Comparison of ENCODE assay signal across 26 cellular contexts in genomic region chr13:40074338-40074737, GRCh38.
DNase-seq lines count a peak whose midpoint lies in the region; ATAC-seq and TF ChIP-seq lines count a peak whose summit lies in the region.
"Had no signal": no experiment of that assay in that cellular context is flagged by ENCODE, and none has a peak within 500 bp of the region (broad histone marks: within the 10 kb centered on the region; RNA-seq: fewer than 3 reads in every experiment).

No MANE protein-coding gene starts in this region.

- H3K79me2 ChIP-seq in smooth muscle cell (ENCODE audit: low read depth): no peaks in the 10 kb centered on the region

- no peak overlapping the region for H3K4me3 Mint-ChIP-seq in endodermal cell
- H3K4me3 Mint-ChIP-seq: activated T-cell treated with anti-CD3 and anti-CD28 coated beads, Interleukin-2, amount 50 U/mL, for 24 hours; CD4-positive, alpha-beta T cell; memory B cell; stimulated activated naive B cell treated with anti-CD40 and anti-IgM and Interleukin-4, amounts not matched to agents 10 μg/mL and 1 μg/mL and 100 μg/mL, for 72 hours had no signal

- H3K27ac ChIP-seq in endodermal cell (ENCODE audit: low read depth, low read length): no peak overlapping the region
- peak overlapping the region; percentile 39 for H3K27ac ChIP-seq in smooth muscle cell (ENCODE audit: low read depth)
- H3K27ac ChIP-seq: adrenal gland, neutrophil, Peyer's patch, SJCRH30, spleen, thoracic aorta had no signal

- no peaks in the 10 kb centered on the region for H3K36me3 Mint-ChIP-seq in endodermal cell (ENCODE audit: low read depth)
- H3K36me3 Mint-ChIP-seq: memory B cell; stimulated activated naive B cell treated with anti-CD40 and anti-IgM and Interleukin-4, amounts not matched to agents 10 μg/mL and 1 μg/mL and 100 μg/mL, for 72 hours had no signal

- peak overlapping the region; percentile 44 for H3K4me2 ChIP-seq in smooth muscle cell

- no peaks in the 10 kb centered on the region for H3K27me3 ChIP-seq in NT2/D1 (ENCODE audit: insufficient read depth, insufficient read length)
- H3K27me3 ChIP-seq in endodermal cell (ENCODE audit: control insufficient read depth, insufficient read depth, low read length, poor library complexity, severe bottlenecking): no peaks in the 10 kb centered on the region
- no peaks in the 10 kb centered on the region for H3K27me3 ChIP-seq in smooth muscle cell (ENCODE audit: low read depth)
- H3K27me3 ChIP-seq: adrenal gland, neutrophil, Peyer's patch, SJCRH30, spleen had no signal

- H3K4me3 ChIP-seq in NT2/D1 (ENCODE audit: insufficient read length, low read depth) (no peak overlapping the region), endodermal cell (ENCODE audit: low read length) (no peak overlapping the region), smooth muscle cell (no peak overlapping the region)
- H3K4me3 ChIP-seq: adrenal gland, Peyer's patch, SJCRH30, spleen, thoracic aorta had no signal

- peaks cover 12% of the 10 kb centered on the region for H3K27me3 Mint-ChIP-seq in endodermal cell (ENCODE audit: insufficient read depth)
- H3K27me3 Mint-ChIP-seq: activated T-cell treated with anti-CD3 and anti-CD28 coated beads, Interleukin-2, amount 50 U/mL, for 24 hours; CD4-positive, alpha-beta T cell; stimulated activated naive B cell treated with anti-CD40 and anti-IgM and Interleukin-4, amounts not matched to agents 10 μg/mL and 1 μg/mL and 100 μg/mL, for 72 hours had no signal

- peaks cover 5% of the 10 kb centered on the region for H3F3A ChIP-seq in smooth muscle cell (ENCODE audit: low read depth)

- H3K4me1 ChIP-seq in NT2/D1 (ENCODE audit: insufficient read depth, insufficient read length): no peaks in the 10 kb centered on the region
- peaks cover 10% of the 10 kb centered on the region for H3K4me1 ChIP-seq in endodermal cell (ENCODE audit: control insufficient read depth, insufficient read depth, low read length)
- H3K4me1 ChIP-seq in smooth muscle cell (ENCODE audit: low read depth): peaks cover 8% of the 10 kb centered on the region
- H3K4me1 ChIP-seq: SJCRH30 had no signal

- no peaks in the 10 kb centered on the region for H3K9me3 ChIP-seq in NT2/D1 (ENCODE audit: insufficient read depth, low read length)
- no peaks in the 10 kb centered on the region for H3K9me3 ChIP-seq in endodermal cell (ENCODE audit: control insufficient read depth, low read length)
- no peaks in the 10 kb centered on the region for H3K9me3 ChIP-seq in smooth muscle cell (replicated peaks; ENCODE audit: low read depth)
- H3K9me3 ChIP-seq: adrenal gland, neutrophil, Peyer's patch, SJCRH30, spleen, thoracic aorta had no signal

- peak; percentile 16 for DNase-seq in NT2/D1 (ENCODE audit: low read depth, low spot score)
- peak; percentile 67 for DNase-seq in endodermal cell
- peak; percentile 28 for DNase-seq in iPS-NIHi7 (ENCODE audit: extremely low spot score)
- DNase-seq in smooth muscle cell (lab: John Stamatoyannopoulos, UW; ENCODE audit: unreplicated experiment): no peak
- no peak for DNase-seq in activated CD4-positive, alpha-beta T cell treated with anti-CD3 and anti-CD28 coated beads, Interleukin-2, amount 50 U/mL, for 4 hours
- no peak for DNase-seq in AML-193 (lab: John Stamatoyannopoulos, UW)
- DNase-seq: activated CD4-positive, CD25-positive, alpha-beta regulatory T cell treated with anti-CD3 and anti-CD28 coated beads, Interleukin-2, amount 50 U/mL, for 72 hours; activated CD8-positive, alpha-beta memory T cell treated with anti-CD3 and anti-CD28 coated beads for 24 hours; activated naive CD4-positive, alpha-beta T cell; activated T-cell treated with anti-CD3 and anti-CD28 coated beads, Interleukin-2, amount 50 U/mL, for 24 hours; adrenal gland; CD4-positive, alpha-beta T cell; cortex of kidney; Karpas-422; MV-4-11; NCI-H146; NCI-H510A; Peyer's patch; SJCRH30; spleen; stimulated activated CD4-positive, alpha-beta T cell treated with anti-CD3 and anti-CD28 coated beads, Interleukin-4, amount 100 ng/mL, for 24 hours; stimulated activated naive B cell treated with anti-CD40 and anti-IgM and Interleukin-4, amounts not matched to agents 10 μg/mL and 1 μg/mL and 100 μg/mL, for 72 hours had no signal

- 33 to 37% methylated on average over 2 to 3 of the region's 3 CpGs for WGBS in endodermal cell (ENCODE audit: insufficient coverage in 1 of 2, insufficient read length in 1 of 2), 2 experiments
- 16% methylated on average over 3 of the region's 3 CpGs for WGBS in smooth muscle cell (ENCODE audit: low lambda C conversion rate)

- peaks cover 31% of the 10 kb centered on the region for H3K4me1 Mint-ChIP-seq in endodermal cell

- H3K36me3 ChIP-seq in NT2/D1 (ENCODE audit: insufficient read depth, insufficient read length, low read length): no peaks in the 10 kb centered on the region
- H3K36me3 ChIP-seq in endodermal cell (ENCODE audit: control insufficient read depth, insufficient read depth, low read length): no peaks in the 10 kb centered on the region
- no peaks in the 10 kb centered on the region for H3K36me3 ChIP-seq in smooth muscle cell (ENCODE audit: low read depth)
- H3K36me3 ChIP-seq: adrenal gland, neutrophil, Peyer's patch, SJCRH30, spleen, thoracic aorta had no signal

- no peak overlapping the region for H3K27ac Mint-ChIP-seq in endodermal cell
- H3K27ac Mint-ChIP-seq: activated T-cell treated with anti-CD3 and anti-CD28 coated beads, Interleukin-2, amount 50 U/mL, for 24 hours; CD4-positive, alpha-beta T cell; memory B cell; stimulated activated naive B cell treated with anti-CD40 and anti-IgM and Interleukin-4, amounts not matched to agents 10 μg/mL and 1 μg/mL and 100 μg/mL, for 72 hours had no signal

- no peaks in the 10 kb centered on the region for H3K9me3 Mint-ChIP-seq in endodermal cell
- H3K9me3 Mint-ChIP-seq: activated T-cell treated with anti-CD3 and anti-CD28 coated beads, Interleukin-2, amount 50 U/mL, for 24 hours; CD4-positive, alpha-beta T cell; stimulated activated naive B cell treated with anti-CD40 and anti-IgM and Interleukin-4, amounts not matched to agents 10 μg/mL and 1 μg/mL and 100 μg/mL, for 72 hours had no signal

- no peak overlapping the region for H3K9ac ChIP-seq in NT2/D1 (ENCODE audit: insufficient read length, low read depth)
- H3K9ac ChIP-seq in endodermal cell (ENCODE audit: extremely low read depth, low read length, poor library complexity, severe bottlenecking): no peak overlapping the region
- H3K9ac ChIP-seq in smooth muscle cell (ENCODE audit: low read depth): no peak overlapping the region

- TF ChIP-seq CTCF in endodermal cell (conservative IDR thresholded peaks at IDR 0.05) (no peak), smooth muscle cell (IDR thresholded peaks at IDR 0.05; ENCODE audit: borderline replicate concordance, insufficient read depth, poor library complexity, severe bottlenecking) (no peak)

- no peak for ATAC-seq in GM19023 (IDR thresholded peaks at IDR 0.05; ENCODE audit: unreplicated experiment)
- ATAC-seq: stimulated activated naive B cell treated with anti-CD40 and anti-IgM and Interleukin-4, amounts not matched to agents 10 μg/mL and 1 μg/mL and 100 μg/mL, for 72 hours had no signal

- no peaks in the 10 kb centered on the region for H4K20me1 ChIP-seq in smooth muscle cell (ENCODE audit: low read depth)

- H2AFZ ChIP-seq in smooth muscle cell (ENCODE audit: low read depth): peak overlapping the region; percentile 16

Comparison
In these comparisons a context has a peak if more than half of its experiments do, and no peak if none do; other contexts are left out.
1. DNase-seq: peak in NT2/D1 (single experiment), endodermal cell (single experiment) and iPS-NIHi7 (single experiment); none in smooth muscle cell (single experiment), activated CD4-positive, alpha-beta T cell treated with anti-CD3 and anti-CD28 coated beads, Interleukin-2, amount 50 U/mL, for 4 hours (0 of 2) and AML-193 (0 of 2).